In the genomic region with DNA sequence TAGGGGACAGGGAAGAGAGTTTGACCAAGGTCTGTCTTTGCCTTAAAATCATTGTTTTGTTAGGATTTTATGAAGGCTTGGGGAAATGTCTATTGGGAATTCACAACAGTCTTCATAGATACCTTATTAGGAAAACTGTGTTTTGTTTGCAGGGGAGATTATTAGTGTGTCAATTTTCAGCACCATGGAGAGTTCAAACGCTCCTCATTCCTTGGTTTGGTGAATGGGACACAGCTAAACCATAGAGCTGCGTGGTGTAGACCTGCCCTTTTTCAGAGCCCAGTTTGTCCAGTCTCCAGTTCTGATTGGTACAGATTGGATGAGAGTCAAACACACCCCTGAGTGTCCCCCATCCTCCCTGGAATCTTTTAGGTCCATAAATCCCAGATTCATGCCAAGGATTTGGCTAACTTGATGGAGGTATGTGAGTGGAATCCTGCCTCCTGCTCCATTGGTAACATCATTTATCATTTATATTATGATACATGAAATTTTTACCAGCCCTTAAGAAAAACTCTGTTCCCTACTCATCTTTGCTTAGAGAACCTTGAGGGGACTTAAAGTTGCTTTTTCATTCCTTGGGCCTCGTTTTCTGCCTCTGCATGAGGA, we compare ENCODE assay signal across 1 cellular context.
TF ChIP-seq lines count a peak whose summit lies in the region.

No MANE protein-coding gene starts in this region.

TF ChIP-seq in HepG2, 621 proteins besides CTCF, POLR2A, EP300 and RAD21 (continued from another document and continues in another):
- no peak for TF ChIP-seq NR1H2 (CRISPR knock-in tag; IDR thresholded peaks at IDR 0.05; ENCODE audit: borderline replicate concordance, low read depth)
- no peak for TF ChIP-seq ZNF781 (CRISPR knock-in tag; IDR thresholded peaks at IDR 0.05; ENCODE audit: borderline replicate concordance, not compliant biosample characterization)
- TF ChIP-seq, protein P1, sequence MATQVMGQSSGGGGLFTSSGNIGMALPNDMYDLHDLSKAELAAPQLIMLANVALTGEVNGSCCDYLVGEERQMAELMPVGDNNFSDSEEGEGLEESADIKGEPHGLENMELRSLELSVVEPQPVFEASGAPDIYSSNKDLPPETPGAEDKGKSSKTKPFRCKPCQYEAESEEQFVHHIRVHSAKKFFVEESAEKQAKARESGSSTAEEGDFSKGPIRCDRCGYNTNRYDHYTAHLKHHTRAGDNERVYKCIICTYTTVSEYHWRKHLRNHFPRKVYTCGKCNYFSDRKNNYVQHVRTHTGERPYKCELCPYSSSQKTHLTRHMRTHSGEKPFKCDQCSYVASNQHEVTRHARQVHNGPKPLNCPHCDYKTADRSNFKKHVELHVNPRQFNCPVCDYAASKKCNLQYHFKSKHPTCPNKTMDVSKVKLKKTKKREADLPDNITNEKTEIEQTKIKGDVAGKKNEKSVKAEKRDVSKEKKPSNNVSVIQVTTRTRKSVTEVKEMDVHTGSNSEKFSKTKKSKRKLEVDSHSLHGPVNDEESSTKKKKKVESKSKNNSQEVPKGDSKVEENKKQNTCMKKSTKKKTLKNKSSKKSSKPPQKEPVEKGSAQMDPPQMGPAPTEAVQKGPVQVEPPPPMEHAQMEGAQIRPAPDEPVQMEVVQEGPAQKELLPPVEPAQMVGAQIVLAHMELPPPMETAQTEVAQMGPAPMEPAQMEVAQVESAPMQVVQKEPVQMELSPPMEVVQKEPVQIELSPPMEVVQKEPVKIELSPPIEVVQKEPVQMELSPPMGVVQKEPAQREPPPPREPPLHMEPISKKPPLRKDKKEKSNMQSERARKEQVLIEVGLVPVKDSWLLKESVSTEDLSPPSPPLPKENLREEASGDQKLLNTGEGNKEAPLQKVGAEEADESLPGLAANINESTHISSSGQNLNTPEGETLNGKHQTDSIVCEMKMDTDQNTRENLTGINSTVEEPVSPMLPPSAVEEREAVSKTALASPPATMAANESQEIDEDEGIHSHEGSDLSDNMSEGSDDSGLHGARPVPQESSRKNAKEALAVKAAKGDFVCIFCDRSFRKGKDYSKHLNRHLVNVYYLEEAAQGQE (IDR thresholded peaks at IDR 0.05; ENCODE audit: borderline replicate concordance in 1 of 2, low read depth in 1 of 2, low read length in 2 of 2): peak; percentile 58 to 94
- TF ChIP-seq ZNF468 (CRISPR knock-in tag; IDR thresholded peaks at IDR 0.05): no peak
- TF ChIP-seq TBL1XR1 (IDR thresholded peaks at IDR 0.05; ENCODE audit: borderline replicate concordance, low read length, partially characterized antibody): no peak
- no peak for TF ChIP-seq MAFG (CRISPR knock-in tag; IDR thresholded peaks at IDR 0.05)
- TF ChIP-seq MEIS1 (CRISPR knock-in tag; IDR thresholded peaks at IDR 0.05; ENCODE audit: borderline replicate concordance): no peak
- no peak for TF ChIP-seq ZNF253 (CRISPR knock-in tag; IDR thresholded peaks at IDR 0.05; ENCODE audit: borderline replicate concordance)
- 0 out of 2 replicates have a peak, but pooled peaks have one; percentile 14 for TF ChIP-seq TARDBP (CRISPR knock-in tag; IDR thresholded peaks at IDR 0.05)
- no peak for TF ChIP-seq TBP (CRISPR knock-in tag; IDR thresholded peaks at IDR 0.05)
- TF ChIP-seq ZNF24 (IDR thresholded peaks at IDR 0.05): no peak
- TF ChIP-seq, protein P2, sequence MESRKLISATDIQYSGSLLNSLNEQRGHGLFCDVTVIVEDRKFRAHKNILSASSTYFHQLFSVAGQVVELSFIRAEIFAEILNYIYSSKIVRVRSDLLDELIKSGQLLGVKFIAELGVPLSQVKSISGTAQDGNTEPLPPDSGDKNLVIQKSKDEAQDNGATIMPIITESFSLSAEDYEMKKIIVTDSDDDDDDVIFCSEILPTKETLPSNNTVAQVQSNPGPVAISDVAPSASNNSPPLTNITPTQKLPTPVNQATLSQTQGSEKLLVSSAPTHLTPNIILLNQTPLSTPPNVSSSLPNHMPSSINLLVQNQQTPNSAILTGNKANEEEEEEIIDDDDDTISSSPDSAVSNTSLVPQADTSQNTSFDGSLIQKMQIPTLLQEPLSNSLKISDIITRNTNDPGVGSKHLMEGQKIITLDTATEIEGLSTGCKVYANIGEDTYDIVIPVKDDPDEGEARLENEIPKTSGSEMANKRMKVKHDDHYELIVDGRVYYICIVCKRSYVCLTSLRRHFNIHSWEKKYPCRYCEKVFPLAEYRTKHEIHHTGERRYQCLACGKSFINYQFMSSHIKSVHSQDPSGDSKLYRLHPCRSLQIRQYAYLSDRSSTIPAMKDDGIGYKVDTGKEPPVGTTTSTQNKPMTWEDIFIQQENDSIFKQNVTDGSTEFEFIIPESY (CRISPR knock-in tag; IDR thresholded peaks at IDR 0.05): no peak
- no peak for TF ChIP-seq RFX5 (IDR thresholded peaks at IDR 0.05; ENCODE audit: low read depth, low read length)
- TF ChIP-seq MED13 (CRISPR knock-in tag; IDR thresholded peaks at IDR 0.05): no peak
- TF ChIP-seq ZNF83 (CRISPR knock-in tag; IDR thresholded peaks at IDR 0.05; ENCODE audit: borderline replicate concordance): no peak
- no peak for TF ChIP-seq TBX3 (IDR thresholded peaks at IDR 0.05; ENCODE audit: borderline replicate concordance)
- TF ChIP-seq, protein P3, sequence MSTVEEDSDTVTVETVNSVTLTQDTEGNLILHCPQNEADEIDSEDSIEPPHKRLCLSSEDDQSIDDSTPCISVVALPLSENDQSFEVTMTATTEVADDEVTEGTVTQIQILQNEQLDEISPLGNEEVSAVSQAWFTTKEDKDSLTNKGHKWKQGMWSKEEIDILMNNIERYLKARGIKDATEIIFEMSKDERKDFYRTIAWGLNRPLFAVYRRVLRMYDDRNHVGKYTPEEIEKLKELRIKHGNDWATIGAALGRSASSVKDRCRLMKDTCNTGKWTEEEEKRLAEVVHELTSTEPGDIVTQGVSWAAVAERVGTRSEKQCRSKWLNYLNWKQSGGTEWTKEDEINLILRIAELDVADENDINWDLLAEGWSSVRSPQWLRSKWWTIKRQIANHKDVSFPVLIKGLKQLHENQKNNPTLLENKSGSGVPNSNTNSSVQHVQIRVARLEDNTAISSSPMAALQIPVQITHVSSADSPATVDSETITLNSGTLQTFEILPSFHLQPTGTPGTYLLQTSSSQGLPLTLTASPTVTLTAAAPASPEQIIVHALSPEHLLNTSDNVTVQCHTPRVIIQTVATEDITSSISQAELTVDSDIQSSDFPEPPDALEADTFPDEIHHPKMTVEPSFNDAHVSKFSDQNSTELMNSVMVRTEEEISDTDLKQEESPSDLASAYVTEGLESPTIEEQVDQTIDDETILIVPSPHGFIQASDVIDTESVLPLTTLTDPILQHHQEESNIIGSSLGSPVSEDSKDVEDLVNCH (CRISPR knock-in tag; IDR thresholded peaks at IDR 0.05): no peak
- TF ChIP-seq SALL1 (CRISPR knock-in tag; IDR thresholded peaks at IDR 0.05): no peak
- TF ChIP-seq, protein P4, sequence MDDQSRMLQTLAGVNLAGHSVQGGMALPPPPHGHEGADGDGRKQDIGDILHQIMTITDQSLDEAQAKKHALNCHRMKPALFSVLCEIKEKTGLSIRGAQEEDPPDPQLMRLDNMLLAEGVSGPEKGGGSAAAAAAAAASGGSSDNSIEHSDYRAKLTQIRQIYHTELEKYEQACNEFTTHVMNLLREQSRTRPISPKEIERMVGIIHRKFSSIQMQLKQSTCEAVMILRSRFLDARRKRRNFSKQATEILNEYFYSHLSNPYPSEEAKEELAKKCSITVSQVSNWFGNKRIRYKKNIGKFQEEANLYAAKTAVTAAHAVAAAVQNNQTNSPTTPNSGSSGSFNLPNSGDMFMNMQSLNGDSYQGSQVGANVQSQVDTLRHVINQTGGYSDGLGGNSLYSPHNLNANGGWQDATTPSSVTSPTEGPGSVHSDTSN (CRISPR knock-in tag; IDR thresholded peaks at IDR 0.05; ENCODE audit: borderline replicate concordance): no peak
- TF ChIP-seq MYNN (CRISPR knock-in tag; IDR thresholded peaks at IDR 0.05; ENCODE audit: low read depth): no peak
- TF ChIP-seq, protein P5, sequence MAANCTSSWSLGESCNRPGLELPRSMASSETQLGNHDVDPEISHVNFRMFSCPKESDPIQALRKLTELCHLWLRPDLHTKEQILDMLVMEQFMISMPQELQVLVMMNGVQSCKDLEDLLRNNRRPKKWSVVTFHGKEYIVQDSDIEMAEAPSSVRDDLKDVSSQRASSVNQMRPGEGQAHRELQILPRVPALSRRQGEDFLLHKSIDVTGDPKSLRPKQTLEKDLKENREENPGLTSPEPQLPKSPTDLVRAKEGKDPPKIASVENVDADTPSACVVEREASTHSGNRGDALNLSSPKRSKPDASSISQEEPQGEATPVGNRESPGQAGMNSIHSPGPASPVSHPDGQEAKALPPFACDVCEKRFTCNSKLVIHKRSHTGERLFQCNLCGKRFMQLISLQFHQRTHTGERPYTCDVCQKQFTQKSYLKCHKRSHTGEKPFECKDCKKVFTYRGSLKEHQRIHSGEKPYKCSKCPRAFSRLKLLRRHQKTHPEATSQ (CRISPR knock-in tag; IDR thresholded peaks at IDR 0.05; ENCODE audit: borderline replicate concordance): no peak
- 0 out of 2 replicates have a peak, but pooled peaks have one; percentile 52 for TF ChIP-seq ZNF75D (CRISPR knock-in tag; IDR thresholded peaks at IDR 0.05; ENCODE audit: borderline replicate concordance)
- TF ChIP-seq, protein P6, sequence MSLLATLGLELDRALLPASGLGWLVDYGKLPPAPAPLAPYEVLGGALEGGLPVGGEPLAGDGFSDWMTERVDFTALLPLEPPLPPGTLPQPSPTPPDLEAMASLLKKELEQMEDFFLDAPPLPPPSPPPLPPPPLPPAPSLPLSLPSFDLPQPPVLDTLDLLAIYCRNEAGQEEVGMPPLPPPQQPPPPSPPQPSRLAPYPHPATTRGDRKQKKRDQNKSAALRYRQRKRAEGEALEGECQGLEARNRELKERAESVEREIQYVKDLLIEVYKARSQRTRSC (CRISPR knock-in tag; IDR thresholded peaks at IDR 0.05; ENCODE audit: low read depth): no peak
- TF ChIP-seq MIER2 (CRISPR knock-in tag; IDR thresholded peaks at IDR 0.05): peak; percentile 96
- peak; percentile 71; the same call in 1 of the 2 replicates for TF ChIP-seq ARID2 (CRISPR knock-in tag; IDR thresholded peaks at IDR 0.05; ENCODE audit: borderline replicate concordance)
- 0 out of 2 replicates have a peak, but pooled peaks have one; percentile 27 for TF ChIP-seq SNAPC2 (CRISPR knock-in tag; IDR thresholded peaks at IDR 0.05)
- TF ChIP-seq ZNF775 (CRISPR knock-in tag; IDR thresholded peaks at IDR 0.05; ENCODE audit: borderline replicate concordance): no peak
- TF ChIP-seq SAP130 (CRISPR knock-in tag; IDR thresholded peaks at IDR 0.05; ENCODE audit: low read depth): no peak
- no peak; the same call in 1 of the 2 replicates for TF ChIP-seq WIZ (CRISPR knock-in tag; IDR thresholded peaks at IDR 0.05)
- TF ChIP-seq NR2F1 (CRISPR knock-in tag; IDR thresholded peaks at IDR 0.05): no peak
- TF ChIP-seq ZBTB8A (CRISPR knock-in tag; IDR thresholded peaks at IDR 0.05; ENCODE audit: borderline replicate concordance, low read depth): no peak
- no peak for TF ChIP-seq ZZZ3 (CRISPR knock-in tag; IDR thresholded peaks at IDR 0.05; ENCODE audit: borderline replicate concordance)
- no peak for TF ChIP-seq HNRNPLL (IDR thresholded peaks at IDR 0.05; ENCODE audit: low read depth, low read length, poor library complexity, severe bottlenecking)
- no peak for TF ChIP-seq MTF1 (CRISPR knock-in tag; IDR thresholded peaks at IDR 0.05)
- no peak for TF ChIP-seq XBP1 (CRISPR knock-in tag; IDR thresholded peaks at IDR 0.05)
- TF ChIP-seq, protein P7, sequence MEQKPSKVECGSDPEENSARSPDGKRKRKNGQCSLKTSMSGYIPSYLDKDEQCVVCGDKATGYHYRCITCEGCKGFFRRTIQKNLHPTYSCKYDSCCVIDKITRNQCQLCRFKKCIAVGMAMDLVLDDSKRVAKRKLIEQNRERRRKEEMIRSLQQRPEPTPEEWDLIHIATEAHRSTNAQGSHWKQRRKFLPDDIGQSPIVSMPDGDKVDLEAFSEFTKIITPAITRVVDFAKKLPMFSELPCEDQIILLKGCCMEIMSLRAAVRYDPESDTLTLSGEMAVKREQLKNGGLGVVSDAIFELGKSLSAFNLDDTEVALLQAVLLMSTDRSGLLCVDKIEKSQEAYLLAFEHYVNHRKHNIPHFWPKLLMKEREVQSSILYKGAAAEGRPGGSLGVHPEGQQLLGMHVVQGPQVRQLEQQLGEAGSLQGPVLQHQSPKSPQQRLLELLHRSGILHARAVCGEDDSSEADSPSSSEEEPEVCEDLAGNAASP (CRISPR knock-in tag; IDR thresholded peaks at IDR 0.05; ENCODE audit: borderline replicate concordance): no peak
- TF ChIP-seq, protein P8, sequence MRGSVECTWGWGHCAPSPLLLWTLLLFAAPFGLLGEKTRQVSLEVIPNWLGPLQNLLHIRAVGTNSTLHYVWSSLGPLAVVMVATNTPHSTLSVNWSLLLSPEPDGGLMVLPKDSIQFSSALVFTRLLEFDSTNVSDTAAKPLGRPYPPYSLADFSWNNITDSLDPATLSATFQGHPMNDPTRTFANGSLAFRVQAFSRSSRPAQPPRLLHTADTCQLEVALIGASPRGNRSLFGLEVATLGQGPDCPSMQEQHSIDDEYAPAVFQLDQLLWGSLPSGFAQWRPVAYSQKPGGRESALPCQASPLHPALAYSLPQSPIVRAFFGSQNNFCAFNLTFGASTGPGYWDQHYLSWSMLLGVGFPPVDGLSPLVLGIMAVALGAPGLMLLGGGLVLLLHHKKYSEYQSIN (CRISPR knock-in tag; IDR thresholded peaks at IDR 0.05; ENCODE audit: borderline replicate concordance): no peak
- no peak for TF ChIP-seq ZNF101 (CRISPR knock-in tag; IDR thresholded peaks at IDR 0.05; ENCODE audit: borderline replicate concordance, low read depth)
- 0 out of 2 replicates have a peak, but pooled peaks have one; percentile 21 for TF ChIP-seq ZNF331 (CRISPR knock-in tag; IDR thresholded peaks at IDR 0.05)
- TF ChIP-seq KLF12 (CRISPR knock-in tag; IDR thresholded peaks at IDR 0.05; ENCODE audit: borderline replicate concordance): 0 out of 2 replicates have a peak, but pooled peaks have one; percentile 27
- TF ChIP-seq, protein P9, sequence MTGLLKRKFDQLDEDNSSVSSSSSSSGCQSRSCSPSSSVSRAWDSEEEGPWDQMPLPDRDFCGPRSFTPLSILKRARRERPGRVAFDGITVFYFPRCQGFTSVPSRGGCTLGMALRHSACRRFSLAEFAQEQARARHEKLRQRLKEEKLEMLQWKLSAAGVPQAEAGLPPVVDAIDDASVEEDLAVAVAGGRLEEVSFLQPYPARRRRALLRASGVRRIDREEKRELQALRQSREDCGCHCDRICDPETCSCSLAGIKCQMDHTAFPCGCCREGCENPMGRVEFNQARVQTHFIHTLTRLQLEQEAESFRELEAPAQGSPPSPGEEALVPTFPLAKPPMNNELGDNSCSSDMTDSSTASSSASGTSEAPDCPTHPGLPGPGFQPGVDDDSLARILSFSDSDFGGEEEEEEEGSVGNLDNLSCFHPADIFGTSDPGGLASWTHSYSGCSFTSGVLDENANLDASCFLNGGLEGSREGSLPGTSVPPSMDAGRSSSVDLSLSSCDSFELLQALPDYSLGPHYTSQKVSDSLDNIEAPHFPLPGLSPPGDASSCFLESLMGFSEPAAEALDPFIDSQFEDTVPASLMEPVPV (CRISPR knock-in tag; IDR thresholded peaks at IDR 0.05): 0 out of 2 replicates have a peak, but pooled peaks have one; percentile 33
